ENCODE assay signal across 10 cellular contexts in the genomic region with DNA sequence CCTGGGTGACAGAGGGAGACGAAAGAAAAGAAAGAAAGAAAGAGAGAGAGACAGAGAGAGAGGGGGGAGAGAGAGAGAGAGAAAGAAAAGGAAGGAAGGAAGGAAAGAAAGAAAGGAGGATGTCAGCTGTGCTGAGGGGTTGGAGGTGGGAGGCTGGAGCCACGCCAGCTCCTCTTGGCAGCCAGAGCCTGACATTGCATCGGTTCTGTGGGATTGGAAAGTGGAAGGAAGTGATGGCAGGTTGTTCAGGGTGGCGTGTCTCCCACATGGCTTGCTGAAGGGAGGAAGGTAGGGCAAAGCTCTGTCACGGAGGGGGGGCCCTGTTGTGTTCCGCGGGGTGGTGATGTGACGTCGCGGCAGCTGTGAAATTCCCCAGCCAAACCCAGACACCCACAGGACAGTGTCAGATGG. TPM values are rescaled to one million over a fixed set of nuclear protein-coding genes. Genes with fewer than 3 reads are reported as not detected.
A peak's percentile ranks its signal among the peaks of the same experiment; 100 is the strongest.
DNase-seq lines count a peak whose midpoint lies in the region; ATAC-seq and TF ChIP-seq lines count a peak whose summit lies in the region.
"Had no signal": no experiment of that assay in that cellular context is flagged by ENCODE, and none has a peak within 500 bp of the region (broad histone marks: within the 10 kb centered on the region; RNA-seq: fewer than 3 reads in every experiment).

No MANE protein-coding gene starts in this region.

- no peaks in the 10 kb centered on the region for H4K20me1 ChIP-seq in hepatocyte (ENCODE audit: insufficient read depth, poor library complexity, severe bottlenecking)

- no peak overlapping the region for H2AFZ ChIP-seq in hepatocyte

- 70 to 75% methylated on average over 4 to 10 of the region's 10 CpGs for WGBS in testis, 2 donors
- 88% methylated on average over 10 of the region's 10 CpGs for WGBS in hepatocyte (ENCODE audit: low lambda C conversion rate, missing lambda C conversion rate)

- intact Hi-C loops in left cardiac atrium (cut with DNase I) = loop anchor here (5.0 kb wide), 3 partner anchors 34 to 89 kb away; no protein-coding TSS in a partner anchor
- intact Hi-C loops in left ventricle myocardium superior (cut with micrococcal nuclease) = no loop called here
- intact Hi-C loops in testis (cut with DNase I; ENCODE audit: low total_unique reads) = loop anchor here (10.0 kb wide), 1 partner anchor 87 kb away; no protein-coding TSS in a partner anchor

- H3K9me3 ChIP-seq in testis = no peaks in the 10 kb centered on the region
- H3K9me3 ChIP-seq in hepatocyte (ENCODE audit: low read depth) = no peaks in the 10 kb centered on the region
- H3K9me3 ChIP-seq: A549 had no signal

- peaks cover 55% of the 10 kb centered on the region for H3K4me1 Mint-ChIP-seq in memory B cell

- no peak overlapping the region for H3K4me3 ChIP-seq in testis
- H3K4me3 ChIP-seq in hepatocyte = no peak overlapping the region
- H3K4me3 ChIP-seq: A549 had no signal

- no peak overlapping the region for H3K4me2 ChIP-seq in hepatocyte
- H3K4me2 ChIP-seq: A549 had no signal

- TF ChIP-seq CTCF in testis (IDR thresholded peaks at IDR 0.05) (no peak), hepatocyte (IDR thresholded peaks at IDR 0.05; ENCODE audit: poor library complexity) (no peak)

- DNase-seq in left cardiac atrium (peak; percentile 46), left ventricle myocardium superior (no peak), memory B cell (ENCODE audit: low spot score in 2 of 2) (peak in 1 of 2 donors; percentile 56), testis (peak; percentile 51), hepatocyte (ENCODE audit: low spot score) (no peak), NCI-H82 (lab: John Stamatoyannopoulos, UW) (no peak)
- DNase-seq in activated T-cell treated with anti-CD3 and anti-CD28 coated beads, Interleukin-2, amount 50 U/mL, for 48 hours = peak; percentile 60 to 70
- DNase-seq: cerebellar nuclear complex had no signal

- H3K4me3 Mint-ChIP-seq in memory B cell = peak overlapping the region; percentile 68

- H3K27ac Mint-ChIP-seq in memory B cell = peak overlapping the region; percentile 96

- H3K36me3 Mint-ChIP-seq in memory B cell = peaks cover 23% of the 10 kb centered on the region

- H3K27ac ChIP-seq in testis = no peak overlapping the region
- H3K27ac ChIP-seq in hepatocyte = no peak overlapping the region
- H3K27ac ChIP-seq: A549 had no signal

- no peak for ATAC-seq in left cardiac atrium
- ATAC-seq in left ventricle myocardium superior = no peak
- peak; percentile 59 for ATAC-seq in memory B cell (ENCODE audit: low read depth)
- ATAC-seq in GM18520 (IDR thresholded peaks at IDR 0.05; ENCODE audit: unreplicated experiment) = no peak
- ATAC-seq: A549 had no signal

- H3K36me3 ChIP-seq in testis (ENCODE audit: low read depth, missing control alignments) (no peaks in the 10 kb centered on the region), hepatocyte (replicated peaks; ENCODE audit: insufficient read depth, low read depth) (no peaks in the 10 kb centered on the region)

- no peaks in the 10 kb centered on the region for H3K27me3 ChIP-seq in testis
- no peaks in the 10 kb centered on the region for H3K27me3 ChIP-seq in hepatocyte

- TF ChIP-seq POLR2A in testis (IDR thresholded peaks at IDR 0.05) = no peak

- no peaks in the 10 kb centered on the region for H3K9me2 ChIP-seq in hepatocyte (replicated peaks; ENCODE audit: insufficient read depth)

- H3K9me3 Mint-ChIP-seq in memory B cell = no peaks in the 10 kb centered on the region

- no peaks in the 10 kb centered on the region for H3K27me3 Mint-ChIP-seq in memory B cell

- H3K4me1 ChIP-seq in testis (peaks cover 2% of the 10 kb centered on the region), hepatocyte (ENCODE audit: insufficient read depth) (no peaks in the 10 kb centered on the region)
- H3K4me1 ChIP-seq: A549 had no signal

- H3K79me2 ChIP-seq in hepatocyte = no peaks in the 10 kb centered on the region

RNA-seq across cellular contexts. Expression of a gene that starts 30.7 kb away (rescaled TPM):
- total RNA-seq in left cardiac atrium = 10 to 100 TPM; 22.9 to 27.8 TPM
- 26.4 TPM for total RNA-seq in left ventricle myocardium superior
- total RNA-seq in testis = 10 to 100 TPM; 54.8 to 59.4 TPM
- 65.3 TPM for polyA plus RNA-seq in testis (ENCODE audit: insufficient read depth, low read depth, low replicate concordance)
- total RNA-seq in hepatocyte = 30.1 and 40.4 TPM in 2 replicates
- polyA plus RNA-seq in hepatocyte = 25.7 and 27.7 TPM in 2 replicates

RNA-seq across cellular contexts. Expression of a gene that starts 53.8 kb away (rescaled TPM):
- 10 to 100 TPM; 12.4 to 18.7 TPM for total RNA-seq in left cardiac atrium
- total RNA-seq in left ventricle myocardium superior = 22.2 TPM
- 10 to 100 TPM; 36.4 to 40.6 TPM for total RNA-seq in testis
- polyA plus RNA-seq in testis (ENCODE audit: insufficient read depth, low read depth, low replicate concordance) = 143 TPM
- total RNA-seq in hepatocyte = 4.6 and 6.2 TPM in 2 replicates
- 5.8 and 8.9 TPM in 2 replicates for polyA plus RNA-seq in hepatocyte

Comparison
In these comparisons a context has a peak if more than half of its experiments do, and no peak if none do; other contexts are left out.
1. DNase-seq: peak in left cardiac atrium (single experiment), activated T-cell treated with anti-CD3 and anti-CD28 coated beads, Interleukin-2, amount 50 U/mL, for 48 hours (2 of 2) and testis (single experiment); none in left ventricle myocardium superior (single experiment), hepatocyte (single experiment) and NCI-H82 (single experiment).